Comparison of ENCODE assay signal across 1 cellular context in genomic region chr22:39245130-39246039, GRCh38.
TF ChIP-seq lines count a peak whose summit lies in the region.

No MANE protein-coding gene starts in this region.

TF ChIP-seq in WTC11, 78 proteins besides CTCF, POLR2A, EP300 and RAD21 (continued from another document):
- TF ChIP-seq ZNF281 (CRISPR knock-in tag; IDR thresholded peaks at IDR 0.05): no peak
